In the genomic region with DNA sequence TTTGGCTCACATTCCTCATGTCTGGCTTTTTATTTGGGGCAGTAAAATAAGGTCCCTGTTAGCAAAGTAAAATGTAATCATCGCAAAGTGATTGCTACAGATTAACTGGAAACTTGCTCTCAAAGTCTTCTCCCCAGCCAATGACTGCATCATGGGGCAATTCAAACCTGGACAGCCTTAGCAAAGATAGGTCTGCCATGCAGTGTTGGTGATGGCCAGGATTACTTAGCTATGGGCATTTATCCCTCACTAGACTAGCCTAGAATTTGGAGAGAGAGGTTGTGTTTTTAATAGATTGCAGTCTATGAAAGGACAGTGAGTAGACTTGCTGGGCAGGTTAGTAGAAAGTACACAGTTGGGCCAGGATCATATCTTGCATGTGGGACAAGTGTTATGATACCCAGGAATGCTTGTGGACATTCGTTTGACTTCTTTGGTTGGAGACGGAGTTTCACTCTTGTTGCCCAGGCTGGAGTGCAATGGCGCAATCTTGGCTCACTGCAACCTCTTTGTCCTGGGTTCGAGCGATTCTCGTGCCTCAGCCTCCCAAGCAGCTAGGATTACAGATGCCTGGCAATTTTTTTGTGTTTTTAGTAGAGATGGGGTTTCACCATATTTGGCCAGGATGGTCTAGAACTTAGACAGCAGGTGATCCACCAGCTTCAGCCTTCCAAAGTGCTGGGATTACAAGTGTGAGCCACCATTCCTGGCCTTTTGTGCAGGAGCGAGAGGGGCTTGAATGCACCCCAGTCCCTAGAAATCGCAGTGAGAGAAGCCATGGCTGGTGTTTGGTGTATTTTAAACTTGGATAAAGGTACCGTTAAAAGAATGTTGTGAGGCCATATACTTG, we compare ENCODE assay signal across 13 cellular contexts. TPM values are rescaled to one million over a fixed set of nuclear protein-coding genes. Genes with fewer than 3 reads are reported as not detected.
DNase-seq lines count a peak whose midpoint lies in the region; ATAC-seq and TF ChIP-seq lines count a peak whose summit lies in the region.
"Had no signal": no experiment of that assay in that cellular context is flagged by ENCODE, and none has a peak within 500 bp of the region (broad histone marks: within the 10 kb centered on the region; RNA-seq: fewer than 3 reads in every experiment).

No MANE protein-coding gene starts in this region.

- no peak overlapping the region for H2AFZ ChIP-seq in osteoblast (ENCODE audit: low read length)

- H3K9me3 ChIP-seq in osteoblast (ENCODE audit: low read depth, low read length): no peaks in the 10 kb centered on the region
- H3K9me3 ChIP-seq: neutrophil had no signal

- H3K4me3 ChIP-seq in HFF-Myc (replicated peaks; ENCODE audit: low read depth, low read length): peak overlapping the region; percentile 92
- H3K4me3 ChIP-seq in osteoblast (ENCODE audit: insufficient read depth, low read length): no peak overlapping the region

- H3K4me1 Mint-ChIP-seq in activated CD8-positive, alpha-beta memory T cell treated with anti-CD3 and anti-CD28 coated beads, Interleukin-2, amount 10 ng/mL, durations not matched to agents 7 days and 5 days: peaks cover 43% of the 10 kb centered on the region
- peaks cover 33% of the 10 kb centered on the region for H3K4me1 Mint-ChIP-seq in activated T-helper 17 cell treated with anti-CD3 and anti-CD28 coated beads, Interleukin-2, amount 50 U/mL, for 72 hours

- CTCF ChIA-PET in activated CD8-positive, alpha-beta memory T cell treated with anti-CD3 and anti-CD28 coated beads, Interleukin-2, amount 10 ng/mL, durations not matched to agents 7 days and 5 days (lab: Charles Lee): interaction anchor here (1.0 to 7.9 kb wide), 4 partner anchors 13 to 287 kb away, joined by 3 to 51 read pairs (median 4); a partner anchor contains a TSS

- no peaks in the 10 kb centered on the region for H3K9me3 Mint-ChIP-seq in activated CD8-positive, alpha-beta memory T cell treated with anti-CD3 and anti-CD28 coated beads, Interleukin-2, amount 10 ng/mL, durations not matched to agents 7 days and 5 days (ENCODE audit: low read depth)
- no peaks in the 10 kb centered on the region for H3K9me3 Mint-ChIP-seq in activated T-helper 17 cell treated with anti-CD3 and anti-CD28 coated beads, Interleukin-2, amount 50 U/mL, for 72 hours

- no peaks in the 10 kb centered on the region for H3K27me3 Mint-ChIP-seq in activated CD8-positive, alpha-beta memory T cell treated with anti-CD3 and anti-CD28 coated beads, Interleukin-2, amount 10 ng/mL, durations not matched to agents 7 days and 5 days
- H3K27me3 Mint-ChIP-seq in activated T-helper 17 cell treated with anti-CD3 and anti-CD28 coated beads, Interleukin-2, amount 50 U/mL, for 72 hours: no peaks in the 10 kb centered on the region

- H3K4me1 ChIP-seq in osteoblast (ENCODE audit: insufficient read depth, low read length): peaks cover 38% of the 10 kb centered on the region

- ATAC-seq in activated CD8-positive, alpha-beta memory T cell treated with anti-CD3 and anti-CD28 coated beads, Interleukin-2, amount 10 ng/mL, durations not matched to agents 7 days and 5 days: no peak
- ATAC-seq in activated T-helper 17 cell treated with anti-CD3 and anti-CD28 coated beads, Interleukin-2, amount 50 U/mL, for 72 hours (replicated peaks): no peak

- peaks cover 58% of the 10 kb centered on the region for H3K36me3 Mint-ChIP-seq in activated CD8-positive, alpha-beta memory T cell treated with anti-CD3 and anti-CD28 coated beads, Interleukin-2, amount 10 ng/mL, durations not matched to agents 7 days and 5 days
- H3K36me3 Mint-ChIP-seq in activated T-helper 17 cell treated with anti-CD3 and anti-CD28 coated beads, Interleukin-2, amount 50 U/mL, for 72 hours (ENCODE audit: low read depth): peaks cover 73% of the 10 kb centered on the region

- H3K27ac Mint-ChIP-seq in activated CD8-positive, alpha-beta memory T cell treated with anti-CD3 and anti-CD28 coated beads, Interleukin-2, amount 10 ng/mL, durations not matched to agents 7 days and 5 days: no peak overlapping the region
- H3K27ac Mint-ChIP-seq in activated T-helper 17 cell treated with anti-CD3 and anti-CD28 coated beads, Interleukin-2, amount 50 U/mL, for 72 hours: peak overlapping the region; percentile 57

- TF ChIP-seq CTCF in HFF-Myc (IDR thresholded peaks at IDR 0.05; ENCODE audit: low read depth, low read length, missing control alignments) (no peak), osteoblast (IDR thresholded peaks at IDR 0.05; ENCODE audit: extremely low read depth, low read depth, low read length) (no peak)

- no peak overlapping the region for H3K27ac ChIP-seq in osteoblast (ENCODE audit: low read depth, low read length)
- H3K27ac ChIP-seq: neutrophil had no signal

- peaks cover 55% of the 10 kb centered on the region for H4K20me1 ChIP-seq in osteoblast (ENCODE audit: insufficient read depth, low read length)

- H3K27me3 ChIP-seq in osteoblast (ENCODE audit: insufficient read depth, low read length): no peaks in the 10 kb centered on the region
- H3K27me3 ChIP-seq: neutrophil had no signal

- in situ Hi-C loops in ACHN (cut with HindIII; ENCODE audit: low pct_ligation_motif_present, low pct_unique_long_range_greater_than_20kb, low sequenced_read_pairs): no loop called here

- DNase-seq in activated CD8-positive, alpha-beta memory T cell treated with anti-CD3 and anti-CD28 coated beads, Interleukin-2, amount 50 U/mL, for 48 hours: peak; percentile 63
- DNase-seq in activated CD8-positive, alpha-beta memory T cell treated with anti-CD3 and anti-CD28 coated beads, Interleukin-2, amount 10 ng/mL, durations not matched to agents 7 days and 5 days: no peak
- DNase-seq in HFF-Myc (ENCODE audit: extremely low read depth, low read depth): no peak
- no peak for DNase-seq in osteoblast (ENCODE audit: insufficient read length, low spot score, missing footprints)
- no peak for DNase-seq in epidermal melanocyte (ENCODE audit: insufficient read length, low spot score)
- no peak for DNase-seq in ACHN
- DNase-seq in NCI-H510A treated with DMSO at 0.1 percent for 48 hours (lab: John Stamatoyannopoulos, UW): no peak
- DNase-seq: AML-193; central memory CD4-positive, alpha-beta T cell; islet precursor cell; NCI-H1694 treated with DMSO at 0.1 percent for 48 hours had no signal

- H3K4me3 Mint-ChIP-seq in activated CD8-positive, alpha-beta memory T cell treated with anti-CD3 and anti-CD28 coated beads, Interleukin-2, amount 10 ng/mL, durations not matched to agents 7 days and 5 days: no peak overlapping the region
- peak overlapping the region; percentile 93 for H3K4me3 Mint-ChIP-seq in activated T-helper 17 cell treated with anti-CD3 and anti-CD28 coated beads, Interleukin-2, amount 50 U/mL, for 72 hours

- peak overlapping the region; percentile 14 for H3K4me2 ChIP-seq in osteoblast (ENCODE audit: insufficient read depth, low read length)

- peaks cover 45% of the 10 kb centered on the region for H3K36me3 ChIP-seq in osteoblast (ENCODE audit: insufficient read depth, low read length)

- peaks cover 24% of the 10 kb centered on the region for H3K79me2 ChIP-seq in osteoblast (ENCODE audit: insufficient read depth, low read length)

RNA-seq across cellular contexts. Expression of a gene that starts 3.4 kb away (rescaled TPM):
- 1,000 to 10,000 TPM; 1,017 to 1,085 TPM for total RNA-seq in activated CD8-positive, alpha-beta memory T cell treated with anti-CD3 and anti-CD28 coated beads, Interleukin-2, amount 10 ng/mL, durations not matched to agents 7 days and 5 days
- 1,000 to 10,000 TPM; 1,467 to 1,579 TPM for total RNA-seq in activated T-helper 17 cell treated with anti-CD3 and anti-CD28 coated beads, Interleukin-2, amount 50 U/mL, for 72 hours
- 961 and 1,137 TPM in 2 replicates for total RNA-seq in osteoblast

RNA-seq across cellular contexts. Expression of a gene that starts 19.3 kb away (rescaled TPM):
- total RNA-seq in activated CD8-positive, alpha-beta memory T cell treated with anti-CD3 and anti-CD28 coated beads, Interleukin-2, amount 10 ng/mL, durations not matched to agents 7 days and 5 days: 1 to 10 TPM; 6.4 to 7.8 TPM
- 1 to 10 TPM; 3.9 to 4.1 TPM for total RNA-seq in activated T-helper 17 cell treated with anti-CD3 and anti-CD28 coated beads, Interleukin-2, amount 50 U/mL, for 72 hours
- total RNA-seq in osteoblast: 6.9 and 8.3 TPM in 2 replicates
